18 cellular contexts compared by ENCODE assay signal in the genomic region with DNA sequence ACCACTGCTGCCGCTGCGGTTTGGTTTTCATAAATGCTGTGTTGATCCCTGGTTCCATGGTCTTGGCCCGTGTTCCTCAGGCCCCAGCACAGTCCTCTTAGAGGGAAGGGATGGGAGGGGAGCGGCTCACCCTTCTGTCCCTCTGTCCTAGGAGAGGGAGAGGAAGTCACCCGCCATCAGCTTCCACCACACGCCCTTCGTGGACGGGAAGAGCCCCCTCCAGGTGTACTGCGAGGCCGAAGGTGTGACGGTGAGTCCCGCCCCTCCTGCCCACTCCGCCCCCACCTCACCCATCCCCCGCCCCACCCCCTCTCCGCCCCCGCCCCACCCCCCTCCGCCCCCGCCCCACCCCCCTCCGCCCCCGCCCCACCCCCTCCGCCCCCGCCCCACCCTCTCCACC. TPM values are rescaled to one million over a fixed set of nuclear protein-coding genes. Genes with fewer than 3 reads are reported as not detected.
DNase-seq lines count a peak whose midpoint lies in the region; ATAC-seq, FAIRE-seq and TF ChIP-seq lines count a peak whose summit lies in the region.
"Had no signal": no experiment of that assay in that cellular context is flagged by ENCODE, and none has a peak within 500 bp of the region (broad histone marks: within the 10 kb centered on the region; RNA-seq: fewer than 3 reads in every experiment).

No MANE protein-coding gene starts in this region.

- intact Hi-C loops in activated CD8-positive, alpha-beta T cell treated with anti-CD3 and anti-CD28 coated beads for 36 hours (cut with micrococcal nuclease) = no loop called here
- intact Hi-C loops in kidney (cut with DNase I) = no loop called here

- H3K9me2 ChIP-seq in SK-N-SH (no peaks in the 10 kb centered on the region), Karpas-422 (replicated peaks; ENCODE audit: insufficient read depth, low read length) (no peaks in the 10 kb centered on the region)

- H3K9me3 ChIP-seq in SK-N-SH (no peaks in the 10 kb centered on the region), kidney (ENCODE audit: control insufficient read depth in 1 of 2, low read length in 2 of 2) (no peaks in the 10 kb centered on the region), Karpas-422 (ENCODE audit: low read length) (no peaks in the 10 kb centered on the region)
- H3K9me3 ChIP-seq: BLaER1 treated with 17β-estradiol and CSF1 and Interleukin-3, amounts not matched to agents 10 nM and 100 nM had no signal

- H3K27ac ChIP-seq in SK-N-SH (ENCODE audit: low read depth in 2 of 2, low read length in 1 of 2) = no peak overlapping the region
- no peak overlapping the region for H3K27ac ChIP-seq in kidney (ENCODE audit: low read depth in 2 of 2, low read length in 2 of 2)
- no peak overlapping the region for H3K27ac ChIP-seq in Karpas-422 (ENCODE audit: low read length)
- H3K27ac ChIP-seq: BLaER1 treated with 17β-estradiol and CSF1 and Interleukin-3, amounts not matched to agents 10 nM and 100 nM had no signal

- H3K9ac ChIP-seq in SK-N-SH (no peak overlapping the region), kidney (ENCODE audit: low read length in 2 of 2) (no peak overlapping the region), Karpas-422 (ENCODE audit: low read length) (no peak overlapping the region)
- H3K9ac ChIP-seq: BLaER1 treated with 17β-estradiol and CSF1 and Interleukin-3, amounts not matched to agents 10 nM and 100 nM had no signal

- no peaks in the 10 kb centered on the region for H3K27me3 Mint-ChIP-seq in activated CD8-positive, alpha-beta T cell treated with anti-CD3 and anti-CD28 coated beads for 36 hours

- no peak overlapping the region for H3K27ac Mint-ChIP-seq in activated CD8-positive, alpha-beta T cell treated with anti-CD3 and anti-CD28 coated beads for 36 hours
- H3K27ac Mint-ChIP-seq: H9 had no signal

- no peaks in the 10 kb centered on the region for H3K4me1 ChIP-seq in SK-N-SH (ENCODE audit: control insufficient read depth in 1 of 2, insufficient read depth in 2 of 2, low read depth in 1 of 2, low read length in 1 of 2)
- no peaks in the 10 kb centered on the region for H3K4me1 ChIP-seq in kidney (ENCODE audit: control insufficient read depth in 1 of 2, insufficient read depth in 1 of 2, low read depth in 1 of 2, low read length in 2 of 2)
- no peaks in the 10 kb centered on the region for H3K4me1 ChIP-seq in Karpas-422 (ENCODE audit: low read length)

- H3K4me3 Mint-ChIP-seq in activated CD8-positive, alpha-beta T cell treated with anti-CD3 and anti-CD28 coated beads for 36 hours = no peak overlapping the region
- H3K4me3 Mint-ChIP-seq: H9 had no signal

- DNase-seq in SK-N-SH (peak; percentile 54), EH (ENCODE audit: low read depth) (peak; percentile 4), kidney (peak; percentile 41), cerebellum (ENCODE audit: low spot score) (no peak), GF-D8 (lab: John Stamatoyannopoulos, UW) (no peak), Karpas-422 (no peak)
- no peak for DNase-seq in activated CD8-positive, alpha-beta T cell treated with anti-CD3 and anti-CD28 coated beads for 36 hours
- DNase-seq: EL, H9, NCI-H1417 treated with DMSO at 0.1 percent for 48 hours, NCI-H1930, NCI-H2171, NCI-H446, NCI-H69, PC-3 had no signal

- ATAC-seq in SK-N-SH treated with all-trans-retinoic acid at 6 μM for 48 hours = no peak
- peak; percentile 34 for ATAC-seq in activated CD8-positive, alpha-beta T cell treated with anti-CD3 and anti-CD28 coated beads for 36 hours
- ATAC-seq: PC-3 had no signal

- H3K4me3 ChIP-seq in SK-N-SH (ENCODE audit: low read depth in 2 of 2, low read length in 1 of 2) (no peak overlapping the region), kidney (ENCODE audit: low read length in 2 of 2) (no peak overlapping the region), Karpas-422 (ENCODE audit: low read length) (no peak overlapping the region)
- H3K4me3 ChIP-seq: BLaER1 treated with 17β-estradiol and CSF1 and Interleukin-3, amounts not matched to agents 10 nM and 100 nM had no signal

- WGBS in SK-N-SH (ENCODE audit: low lambda C conversion rate) = 77% methylated on average over 20 of the region's 22 CpGs

- POLR2A ChIA-PET in SK-N-SH (lab: Yijun Ruan, JAX) = no interaction called here
- POLR2A ChIA-PET in activated CD8-positive, alpha-beta T cell treated with anti-CD3 and anti-CD28 coated beads for 36 hours (lab: Charles Lee) = no interaction called here

- no peaks in the 10 kb centered on the region for H4K20me1 ChIP-seq in SK-N-SH (ENCODE audit: insufficient read depth)
- H4K20me1 ChIP-seq in Karpas-422 (ENCODE audit: insufficient read depth, low read depth, low read length) = no peaks in the 10 kb centered on the region

- no peak for FAIRE-seq in kidney (lab: Jason Lieb, UNC)
- FAIRE-seq: A204.1 had no signal

- no peak for TF ChIP-seq EP300 in SK-N-SH (IDR thresholded peaks at IDR 0.05; ENCODE audit: borderline replicate concordance in 1 of 2, low read depth in 1 of 2, low read length in 1 of 2)

- no peak for TF ChIP-seq RAD21 in SK-N-SH (IDR thresholded peaks at IDR 0.05; ENCODE audit: low read length)

- H3F3A ChIP-seq in SK-N-SH (replicated peaks; ENCODE audit: insufficient read depth) = no peaks in the 10 kb centered on the region

- H3K36me3 ChIP-seq in SK-N-SH (replicated peaks in 1 of 2; ENCODE audit: control insufficient read depth in 1 of 2, insufficient read depth in 2 of 2, low read length in 1 of 2) = no peaks in the 10 kb centered on the region
- H3K36me3 ChIP-seq in kidney (ENCODE audit: control insufficient read depth in 1 of 2, insufficient read depth in 2 of 2, low read length in 2 of 2) = no peaks in the 10 kb centered on the region
- no peaks in the 10 kb centered on the region for H3K36me3 ChIP-seq in Karpas-422 (ENCODE audit: insufficient read depth, low read length)
- H3K36me3 ChIP-seq: BLaER1 treated with 17β-estradiol and CSF1 and Interleukin-3, amounts not matched to agents 10 nM and 100 nM had no signal

- H2AFZ ChIP-seq in SK-N-SH (ENCODE audit: low read depth) (no peak overlapping the region), Karpas-422 (ENCODE audit: low read length) (no peak overlapping the region)

- H3K9me3 Mint-ChIP-seq in activated CD8-positive, alpha-beta T cell treated with anti-CD3 and anti-CD28 coated beads for 36 hours = no peaks in the 10 kb centered on the region
- H3K9me3 Mint-ChIP-seq: H9 had no signal

- no peaks in the 10 kb centered on the region for H3K36me3 Mint-ChIP-seq in activated CD8-positive, alpha-beta T cell treated with anti-CD3 and anti-CD28 coated beads for 36 hours (ENCODE audit: low read depth)

- CTCF ChIA-PET in SK-N-SH (lab: Yijun Ruan, JAX) = no interaction called here
- CTCF ChIA-PET in activated CD8-positive, alpha-beta T cell treated with anti-CD3 and anti-CD28 coated beads for 36 hours (lab: Charles Lee) = no interaction called here

- H3K4me2 ChIP-seq in SK-N-SH (no peak overlapping the region), Karpas-422 (ENCODE audit: low read depth, low read length, poor library complexity, severe bottlenecking) (no peak overlapping the region)
- H3K4me2 ChIP-seq: BLaER1 treated with 17β-estradiol and CSF1 and Interleukin-3, amounts not matched to agents 10 nM and 100 nM had no signal

- H3K4me1 Mint-ChIP-seq in activated CD8-positive, alpha-beta T cell treated with anti-CD3 and anti-CD28 coated beads for 36 hours (ENCODE audit: low read depth) = no peaks in the 10 kb centered on the region

- H3K27me3 ChIP-seq in SK-N-SH (ENCODE audit: insufficient read depth) (no peaks in the 10 kb centered on the region), Karpas-422 (ENCODE audit: low read length) (no peaks in the 10 kb centered on the region)

- H3K79me2 ChIP-seq in SK-N-SH (ENCODE audit: insufficient read depth) (no peaks in the 10 kb centered on the region), Karpas-422 (ENCODE audit: low read length) (no peaks in the 10 kb centered on the region)

- TF ChIP-seq CTCF in SK-N-SH (IDR thresholded peaks at IDR 0.05) = no peak
- TF ChIP-seq CTCF in activated CD8-positive, alpha-beta T cell treated with anti-CD3 and anti-CD28 coated beads for 36 hours (IDR thresholded peaks at IDR 0.05) = no peak
- no peak for TF ChIP-seq CTCF in kidney (IDR thresholded peaks at IDR 0.05; ENCODE audit: borderline replicate concordance, extremely low read depth, insufficient read depth)

TF ChIP-seq in SK-N-SH, 30 proteins besides CTCF, POLR2A, EP300 and RAD21 (continues in another document):
- TF ChIP-seq PBX3 (IDR thresholded peaks at IDR 0.05) (no peak), TEAD4 (IDR thresholded peaks at IDR 0.05; ENCODE audit: borderline replicate concordance, insufficient read depth) (no peak), NRF1 (IDR thresholded peaks at IDR 0.05; ENCODE audit: low read depth, low read length) (no peak), JUND (IDR thresholded peaks at IDR 0.05) (no peak)

TF ChIP-seq in SK-N-SH treated with all-trans-retinoic acid at 6 μM for 48 hours, 23 proteins besides CTCF, POLR2A, EP300 and RAD21:
- TF ChIP-seq ZNF565 (CRISPR knock-in tag; conservative IDR thresholded peaks at IDR 0.05; ENCODE audit: low read depth) = no peak

RNA-seq across cellular contexts. Expression of gene DPYSL4, which starts 37.5 kb away (rescaled TPM):
- polyA plus RNA-seq in SK-N-SH (2012; rRNA removed) = 19.4 and 21.8 TPM in 2 replicates
- 9.0 and 15.8 TPM in 2 replicates for polyA plus RNA-seq in SK-N-SH (2012; cell fraction: cytosol; rRNA removed)
- polyA plus RNA-seq in SK-N-SH (2012; cell fraction: nucleus; rRNA removed) = 57.0 and 69.4 TPM in 2 replicates
- 10 to 100 TPM; 20.9 to 23.2 TPM for total RNA-seq in activated CD8-positive, alpha-beta T cell treated with anti-CD3 and anti-CD28 coated beads for 36 hours
- 0.60 TPM for total RNA-seq in kidney
- polyA plus RNA-seq in kidney (ENCODE audit: insufficient read depth, low read depth, low replicate concordance) = not detected
- total RNA-seq in cerebellum = 44.5 TPM
- 0.11 TPM in 1 of 2 replicates, not detected in the other for total RNA-seq in Karpas-422 (2014; rRNA removed; shearing (Covaris generic); ENCODE audit: low replicate concordance)

Comparison
In these comparisons a context has a peak if more than half of its experiments do, and no peak if none do; other contexts are left out.
1. DNase-seq: peak in SK-N-SH (single experiment), EH (single experiment) and kidney (single experiment); none in activated CD8-positive, alpha-beta T cell treated with anti-CD3 and anti-CD28 coated beads for 36 hours (single experiment), cerebellum (single experiment), GF-D8 (single experiment) and Karpas-422 (single experiment).
2. RNA of gene DPYSL4, which starts 37.5 kb away (total RNA-seq): 44.5 TPM in cerebellum (single experiment) and 20.9 to 23.2 TPM in activated CD8-positive, alpha-beta T cell treated with anti-CD3 and anti-CD28 coated beads for 36 hours; 0.60 TPM in kidney (single experiment) and 0.11 TPM in Karpas-422; every median in the first group is over 10 times any median in the second.